ENCODE assay signal across 17 cellular contexts in the genomic region with DNA sequence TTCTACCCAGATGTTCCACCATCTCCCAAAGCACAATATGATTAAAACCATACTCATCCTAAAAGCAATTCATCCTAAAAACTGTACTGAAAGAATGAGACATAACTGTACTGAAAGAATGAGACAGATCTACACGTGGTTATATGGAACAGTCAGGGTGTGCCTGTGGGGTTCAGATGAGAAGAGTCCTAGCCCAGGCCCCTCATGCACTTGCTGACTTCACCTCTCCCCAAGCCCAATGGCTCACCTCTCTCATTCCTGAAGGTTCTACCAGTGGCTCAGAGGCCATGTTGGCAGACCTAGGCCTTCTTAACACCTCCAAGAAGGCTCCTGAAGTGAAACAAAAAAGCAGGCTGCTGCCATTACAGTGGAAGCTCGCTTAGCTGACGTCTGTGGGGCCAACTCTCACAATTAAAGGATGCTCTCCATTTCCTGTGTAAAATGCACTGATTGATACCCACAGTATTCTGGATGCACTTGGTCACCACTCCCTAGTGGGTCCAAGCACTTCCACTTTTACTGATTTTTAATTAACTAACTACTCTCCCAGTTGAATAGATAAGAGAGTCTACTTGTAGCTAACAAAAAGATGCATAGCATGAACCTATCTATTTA. TPM values are rescaled to one million over a fixed set of nuclear protein-coding genes. Genes with fewer than 3 reads are reported as not detected.
DNase-seq lines count a peak whose midpoint lies in the region; ATAC-seq, FAIRE-seq and TF ChIP-seq lines count a peak whose summit lies in the region.
"Had no signal": no experiment of that assay in that cellular context is flagged by ENCODE, and none has a peak within 500 bp of the region (broad histone marks: within the 10 kb centered on the region; RNA-seq: fewer than 3 reads in every experiment).

No MANE protein-coding gene starts in this region.

- FAIRE-seq in bronchial epithelial cell (lab: Jason Lieb, UNC): peak; percentile 43

- H3K27ac ChIP-seq in hepatocyte: no peak overlapping the region

- no peak overlapping the region for H3K4me2 ChIP-seq in hepatocyte
- H3K4me2 ChIP-seq: SK-N-SH had no signal

- no peaks in the 10 kb centered on the region for H4K20me1 ChIP-seq in hepatocyte (ENCODE audit: insufficient read depth, poor library complexity, severe bottlenecking)

- H3K27me3 ChIP-seq in bronchial epithelial cell (ENCODE audit: control insufficient read depth, insufficient read depth, low read length) (no peaks in the 10 kb centered on the region), hepatocyte (no peaks in the 10 kb centered on the region)

- H3K79me2 ChIP-seq in hepatocyte: no peaks in the 10 kb centered on the region

- H3K36me3 ChIP-seq in bronchial epithelial cell (ENCODE audit: control insufficient read depth, insufficient read depth, low read length) (no peaks in the 10 kb centered on the region), hepatocyte (replicated peaks; ENCODE audit: insufficient read depth, low read depth) (no peaks in the 10 kb centered on the region)

- H3K9me2 ChIP-seq in hepatocyte (replicated peaks; ENCODE audit: insufficient read depth): no peaks in the 10 kb centered on the region
- H3K9me2 ChIP-seq: SK-N-SH had no signal

- WGBS in hepatocyte (ENCODE audit: low lambda C conversion rate, missing lambda C conversion rate): 53% methylated on average over 3 of the region's 3 CpGs

- H3K4me3 ChIP-seq in bronchial epithelial cell (ENCODE audit: low read depth, low read length) (no peak overlapping the region), hepatocyte (no peak overlapping the region)

- no peaks in the 10 kb centered on the region for H3K4me1 ChIP-seq in hepatocyte (ENCODE audit: insufficient read depth)

- peak; percentile 52 for ATAC-seq in HG03280 (IDR thresholded peaks at IDR 0.05; ENCODE audit: unreplicated experiment)

- TF ChIP-seq CTCF in bronchial epithelial cell (IDR thresholded peaks at IDR 0.05; ENCODE audit: insufficient read depth, low read length, severe bottlenecking): no peak
- TF ChIP-seq CTCF in hepatocyte (IDR thresholded peaks at IDR 0.05; ENCODE audit: poor library complexity): no peak

- no peak overlapping the region for H2AFZ ChIP-seq in hepatocyte

- peak; percentile 28 for DNase-seq in activated T-cell treated with anti-CD3 and anti-CD28 coated beads for 48 hours (ENCODE audit: low read depth)
- no peak for DNase-seq in activated T-cell treated with anti-CD3 and anti-CD28 coated beads, Interleukin-2, amount 50 U/mL, for 1 hour
- DNase-seq in bronchial epithelial cell (ENCODE audit: low read depth): no peak
- DNase-seq in stimulated activated CD8-positive, alpha-beta memory T cell treated with anti-CD3 and anti-CD28 coated beads, Interleukin-15, amount 100 ng/mL, for 48 hours (ENCODE audit: low read depth in 2 of 2): peak; percentile 16 to 37
- no peak for DNase-seq in HUDEP-2 (lab: John Stamatoyannopoulos, UW; ENCODE audit: unreplicated experiment in 76 of 76)
- no peak for DNase-seq in A172 (ENCODE audit: low spot score)
- DNase-seq in hepatocyte (ENCODE audit: low spot score): no peak
- DNase-seq: Calu3; effector CD4-positive, alpha-beta T cell; GF-D8; Karpas-422; NCI-H146; NCI-H510A; SK-N-SH had no signal

- no peaks in the 10 kb centered on the region for H3K9me3 ChIP-seq in hepatocyte (ENCODE audit: low read depth)
- H3K9me3 ChIP-seq: SK-N-SH had no signal

RNA-seq across cellular contexts. Expression of a gene that starts 3.8 kb away (rescaled TPM):
- total RNA-seq in bronchial epithelial cell: 1.3 and 5.1 TPM in 2 replicates
- 0.38 and 2.8 TPM in 2 replicates for total RNA-seq in A172 (2014; rRNA removed; shearing (Covaris generic))
- 0.24 and 2.9 TPM in 2 replicates for total RNA-seq in hepatocyte
- polyA plus RNA-seq in hepatocyte: 0.93 and 2.7 TPM in 2 replicates
- total RNA-seq: Calu3, neural crest cell, subcutaneous adipose tissue had no signal

Comparison
In these comparisons a context has a peak if more than half of its experiments do, and no peak if none do; other contexts are left out.
1. DNase-seq: peak in activated T-cell treated with anti-CD3 and anti-CD28 coated beads for 48 hours (single experiment) and stimulated activated CD8-positive, alpha-beta memory T cell treated with anti-CD3 and anti-CD28 coated beads, Interleukin-15, amount 100 ng/mL, for 48 hours (2 of 2); none in activated T-cell treated with anti-CD3 and anti-CD28 coated beads, Interleukin-2, amount 50 U/mL, for 1 hour (single experiment), bronchial epithelial cell (single experiment), HUDEP-2 (0 of 76), A172 (single experiment) and hepatocyte (single experiment).